13 cellular contexts compared by ENCODE assay signal in the genomic region with DNA sequence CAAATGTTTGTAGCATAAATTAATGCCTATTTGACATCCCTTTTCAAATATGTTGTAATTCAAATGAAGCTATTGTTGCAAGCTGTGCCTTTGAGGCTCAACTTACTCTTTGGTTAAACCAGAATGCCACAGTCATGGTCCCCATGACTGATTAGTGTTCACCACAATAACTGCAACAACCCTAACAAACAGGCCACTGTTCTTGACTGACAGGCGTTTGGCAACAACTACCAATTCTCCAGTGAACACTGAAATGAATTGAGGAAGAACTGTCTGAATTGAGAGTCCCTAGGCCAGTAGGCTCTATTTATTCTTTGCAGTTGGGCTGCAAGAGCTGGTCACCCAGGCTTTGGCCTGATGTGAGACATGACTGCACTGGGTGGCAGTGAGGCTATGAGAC. TPM values are rescaled to one million over a fixed set of nuclear protein-coding genes. Genes with fewer than 3 reads are reported as not detected.
DNase-seq lines count a peak whose midpoint lies in the region; ATAC-seq, FAIRE-seq and TF ChIP-seq lines count a peak whose summit lies in the region.
"Had no signal": no experiment of that assay in that cellular context is flagged by ENCODE, and none has a peak within 500 bp of the region (broad histone marks: within the 10 kb centered on the region; RNA-seq: fewer than 3 reads in every experiment).

No MANE protein-coding gene starts in this region.

- no peak overlapping the region for H3K4me2 ChIP-seq in GM12878 (ENCODE audit: control insufficient read depth, insufficient read depth)

- DNase-seq in Ammon's horn (ENCODE audit: low spot score): peak; percentile 94
- DNase-seq in LHCN-M2 (ENCODE audit: low read depth): peak; percentile 32
- DNase-seq in GM12878 (ENCODE audit: low read depth, low spot score): no peak
- DNase-seq in middle frontal gyrus (ENCODE audit: extremely low spot score, low spot score): peak; percentile 45
- no peak for DNase-seq in mucosa of gallbladder (ENCODE audit: low spot score)
- DNase-seq in stimulated activated CD4-positive, alpha-beta T cell treated with anti-CD3 and anti-CD28 coated beads, Interleukin-2, amount 100 ng/mL, for 24 hours: no peak
- DNase-seq in ecto neural progenitor cell (ENCODE audit: low spot score): no peak
- DNase-seq: activated CD4-positive, alpha-beta T cell treated with anti-CD3 and anti-CD28 coated beads, Interleukin-2, amount 10 ng/mL, durations not matched to agents 7 days and 5 days; activated effector memory CD4-positive, alpha-beta T cell treated with Interleukin-2 at 50 U/mL for 16 hours; DMS 273 treated with DMSO at 0.1 percent for 48 hours; erythroblast; Kasumi-1 had no signal

- intact Hi-C loops in GM12878 (cut with micrococcal nuclease; ENCODE audit: unreplicated experiment): no loop called here

- H3K27me3 ChIP-seq in GM12878 (replicated peaks in 1 of 2; ENCODE audit: control insufficient read depth in 2 of 2, insufficient read depth in 2 of 2, low read length in 1 of 2): no peaks in the 10 kb centered on the region

- no peaks in the 10 kb centered on the region for H3K36me3 ChIP-seq in GM12878 (ENCODE audit: control insufficient read depth in 2 of 2, insufficient read depth in 2 of 2, low read length in 1 of 2)

- H3K79me2 ChIP-seq in GM12878 (ENCODE audit: control insufficient read depth, insufficient read depth, low read length): no peaks in the 10 kb centered on the region

- no peak overlapping the region for H2AFZ ChIP-seq in GM12878 (ENCODE audit: control insufficient read depth, low read depth, low read length)

- WGBS in GM12878 (ENCODE audit: insufficient coverage, insufficient replicate concordance, low lambda C conversion rate, missing lambda C conversion rate): 0% methylated on average over 1 of the region's 1 CpG

- no peaks in the 10 kb centered on the region for H4K20me1 ChIP-seq in GM12878 (ENCODE audit: control insufficient read depth, insufficient read depth)

- H3K4me3 ChIP-seq in GM12878: no peak overlapping the region

- TF ChIP-seq RAD21 in GM12878 (IDR thresholded peaks at IDR 0.05; ENCODE audit: insufficient read depth, low read depth, low read length): no peak

- POLR2A ChIA-PET in GM12878 (lab: Charles Lee): interaction anchor here (1.9 kb wide), 1 partner anchor 16 kb away, joined by 11 read pairs; no protein-coding TSS in a partner anchor

- no peaks in the 10 kb centered on the region for H3K4me1 ChIP-seq in GM12878 (ENCODE audit: control insufficient read depth, insufficient read depth, low read length)

- no peak for FAIRE-seq in GM12878 (lab: Jason Lieb, UNC)

- H3K9ac ChIP-seq in GM12878 (ENCODE audit: control insufficient read depth, insufficient read depth, low read length): no peak overlapping the region

- in situ Hi-C loops in GM12878 (cut with MboI): no loop called here

- CTCF ChIA-PET in GM12878 (lab: Yijun Ruan, JAX): interaction anchor here (1.5 to 1.7 kb wide), 2 partner anchors 11 to 16 kb away, joined by 4 to 12 read pairs; no protein-coding TSS in a partner anchor

- H3K27ac ChIP-seq in GM12878 (ENCODE audit: control insufficient read depth, insufficient read depth): no peak overlapping the region

- no peak for TF ChIP-seq CTCF in GM12878 (IDR thresholded peaks at IDR 0.05 in 2 of 3, conservative IDR thresholded peaks at IDR 0.05 in 1 of 3; ENCODE audit: control insufficient read depth in 2 of 3, extremely low read depth in 1 of 3, insufficient read depth in 1 of 3, low read depth in 3 of 3, low read length in 3 of 3)

- peak; percentile 38 for ATAC-seq in GM12878
- no peak for ATAC-seq in HG02571 (IDR thresholded peaks at IDR 0.05; ENCODE audit: unreplicated experiment)

- RAD21 ChIA-PET in GM12878 (lab: Charles Lee; ENCODE audit: unreplicated experiment): interaction anchor here (1.1 kb wide), 1 partner anchor 8 kb away, joined by 3 read pairs; no protein-coding TSS in a partner anchor

- no TSS peak for BruUV-seq in GM12878 (replicated peaks; lab: Mats Ljungman, UMichigan)

- SMC1A ChIA-PET in GM12878 (lab: Charles Lee; ENCODE audit: uncharacterized antibody, unreplicated experiment): interaction anchor here (0.6 to 1.2 kb wide), 3 partner anchors 8 to 110 kb away, joined by 3 to 5 read pairs (median 5); no protein-coding TSS in a partner anchor

- TF ChIP-seq POLR2A in GM12878 (IDR thresholded peaks at IDR 0.05; ENCODE audit: low read depth, low read length): no peak

- no peaks in the 10 kb centered on the region for H3K9me3 ChIP-seq in GM12878 (replicated peaks; ENCODE audit: control insufficient read depth, insufficient read depth, low read length)

- no peak for TF ChIP-seq EP300 in GM12878 (IDR thresholded peaks at IDR 0.05; ENCODE audit: borderline replicate concordance in 1 of 2, control insufficient read depth in 1 of 2, low read depth in 2 of 2, low read length in 2 of 2)

RNA-seq across cellular contexts. Expression of a gene that starts 6.6 kb away (rescaled TPM):
- 14.6 and 16.5 TPM in 2 replicates for total RNA-seq in LHCN-M2 (2014; rRNA removed)
- 13.6 TPM for polyA plus RNA-seq in LHCN-M2 (2012)
- 13.5 and 15.1 TPM in 2 replicates for total RNA-seq in GM12878 (2013; cell fraction: nucleolus; rRNA removed)
- total RNA-seq in GM12878 (2014; rRNA removed): 20.6 and 23.7 TPM in 2 replicates
- total RNA-seq in GM12878 (2014; rRNA removed; fragmentation: Illumina TruSeq; extraction: Trizol): 21.8 and 22.5 TPM in 2 replicates
- total RNA-seq in GM12878 (2021): 26.1 and 27.1 TPM in 2 replicates
- polyA plus RNA-seq in GM12878 (2011; ENCODE audit: low read depth): 20.2 TPM
- polyA plus RNA-seq in GM12878 (2011; rRNA removed): 20.9 and 21.6 TPM in 2 replicates
- 13.0 and 14.3 TPM in 2 replicates for polyA plus RNA-seq in GM12878 (2011; cell fraction: cytosol; rRNA removed)
- polyA plus RNA-seq in GM12878 (2011; cell fraction: nucleus; rRNA removed): 8.7 and 10.9 TPM in 2 replicates
- 26.1 and 28.5 TPM in 2 replicates for polyA plus RNA-seq in GM12878 (2012)
- polyA plus RNA-seq in GM12878 (2014; fragmentation: Illumina TruSeq; extraction: Trizol): 24.5 and 26.9 TPM in 2 replicates
- 10 to 100 TPM; 15.6 to 24.8 TPM for polyA plus RNA-seq in GM12878 (2014; fragmentation: Nextera tagmentation; extraction: Ambion mirVana)
- 17.0 and 17.6 TPM in 2 replicates for polyA plus RNA-seq in GM12878 (2014; rRNA removed)
- 10 to 100 TPM; 17.2 to 17.7 TPM for polyA plus RNA-seq in GM12878 (2016; fragmentation: Nextera tagmentation; extraction: Ambion mirVana)
- polyA minus RNA-seq in GM12878 (2011; rRNA and poly(A)+ RNA removed): 10.5 and 10.6 TPM in 2 replicates
- 6.4 and 6.9 TPM in 2 replicates for polyA minus RNA-seq in GM12878 (2011; cell fraction: cytosol; rRNA and poly(A)+ RNA removed)
- polyA minus RNA-seq in GM12878 (2011; cell fraction: nucleus; rRNA and poly(A)+ RNA removed): 4.8 and 5.5 TPM in 2 replicates
- 50.1 TPM for total RNA-seq in mucosa of gallbladder

RNA-seq across cellular contexts. Expression of a gene that starts 8.1 kb away (rescaled TPM):
- total RNA-seq in LHCN-M2 (2014; rRNA removed) (67.0 and 72.4 TPM in 2 replicates), GM12878 (2014; rRNA removed) (15.5 and 18.2 TPM in 2 replicates), GM12878 (2014; rRNA removed; fragmentation: Illumina TruSeq; extraction: Trizol) (29.7 and 30.4 TPM in 2 replicates), GM12878 (2021) (16.2 and 17.5 TPM in 2 replicates), mucosa of gallbladder (41.3 TPM)
- polyA plus RNA-seq in LHCN-M2 (2012): 50.2 TPM
- 4.6 and 5.3 TPM in 2 replicates for total RNA-seq in GM12878 (2013; cell fraction: nucleolus; rRNA removed)
- polyA plus RNA-seq in GM12878 (2011; ENCODE audit: low read depth): 18.5 TPM
- polyA plus RNA-seq in GM12878 (2011; rRNA removed) (26.3 and 43.2 TPM in 2 replicates), GM12878 (2014; fragmentation: Illumina TruSeq; extraction: Trizol) (30.6 and 42.8 TPM in 2 replicates), GM12878 (2014; fragmentation: Nextera tagmentation; extraction: Ambion mirVana) (10 to 100 TPM in 1 of 2 experiments, 1 to 10 TPM in 1; 8.1 to 14.9 TPM), GM12878 (2014; rRNA removed) (13.8 and 18.6 TPM in 2 replicates), GM12878 (2016; fragmentation: Nextera tagmentation; extraction: Ambion mirVana) (10 to 100 TPM; 17.3 to 19.8 TPM)
- 4.2 and 4.4 TPM in 2 replicates for polyA plus RNA-seq in GM12878 (2011; cell fraction: cytosol; rRNA removed)
- polyA plus RNA-seq in GM12878 (2011; cell fraction: nucleus; rRNA removed): 1.4 and 3.1 TPM in 2 replicates
- polyA plus RNA-seq in GM12878 (2012): 18.2 and 34.8 TPM in 2 replicates
- polyA minus RNA-seq in GM12878 (2011; rRNA and poly(A)+ RNA removed): 5.9 and 12.3 TPM in 2 replicates
- 6.3 and 12.3 TPM in 2 replicates for polyA minus RNA-seq in GM12878 (2011; cell fraction: cytosol; rRNA and poly(A)+ RNA removed)
- polyA minus RNA-seq in GM12878 (2011; cell fraction: nucleus; rRNA and poly(A)+ RNA removed): 1.7 and 1.8 TPM in 2 replicates

RNA-seq across cellular contexts. Expression of a gene that starts 30.0 kb away (rescaled TPM):
- total RNA-seq in LHCN-M2 (2014; rRNA removed) (0.17 and 0.38 TPM in 2 replicates), GM12878 (2014; rRNA removed) (0.05 TPM in 1 of 2 replicates, not detected in the other), GM12878 (2014; rRNA removed; fragmentation: Illumina TruSeq; extraction: Trizol) (0.05 and 0.18 TPM in 2 replicates), GM12878 (2021) (0.21 TPM in 1 of 2 replicates, not detected in the other), mucosa of gallbladder (127 TPM)
- polyA plus RNA-seq in LHCN-M2 (2012): 1.3 TPM
- 0.56 and 1.3 TPM in 2 replicates for total RNA-seq in GM12878 (2013; cell fraction: nucleolus; rRNA removed)
- not detected for polyA plus RNA-seq in GM12878 (2011; ENCODE audit: low read depth)
- polyA plus RNA-seq in GM12878 (2011; rRNA removed) (1.2 and 2.1 TPM in 2 replicates), GM12878 (2014; fragmentation: Illumina TruSeq; extraction: Trizol) (0.07 and 0.10 TPM in 2 replicates), GM12878 (2014; fragmentation: Nextera tagmentation; extraction: Ambion mirVana) (under 1 TPM; 0.04 to 0.24 TPM), GM12878 (2014; rRNA removed) (0.05 and 0.06 TPM in 2 replicates), GM12878 (2016; fragmentation: Nextera tagmentation; extraction: Ambion mirVana) (under 1 TPM in 1 of 2 experiments, not detected in 1; 0.47 TPM)
- 2.2 and 2.8 TPM in 2 replicates for polyA plus RNA-seq in GM12878 (2011; cell fraction: cytosol; rRNA removed)
- 4.0 and 5.8 TPM in 2 replicates for polyA plus RNA-seq in GM12878 (2011; cell fraction: nucleus; rRNA removed)
- polyA plus RNA-seq in GM12878 (2012): 0.08 TPM in 1 of 2 replicates, not detected in the other
- polyA minus RNA-seq in GM12878 (2011; rRNA and poly(A)+ RNA removed): 2.7 and 3.7 TPM in 2 replicates
- polyA minus RNA-seq in GM12878 (2011; cell fraction: cytosol; rRNA and poly(A)+ RNA removed): 1.0 and 1.7 TPM in 2 replicates
- polyA minus RNA-seq in GM12878 (2011; cell fraction: nucleus; rRNA and poly(A)+ RNA removed): 1.1 and 1.3 TPM in 2 replicates

RNA-seq across cellular contexts. Expression of a gene that starts 42.0 kb away (rescaled TPM):
- total RNA-seq in LHCN-M2 (2014; rRNA removed): 22.0 and 25.3 TPM in 2 replicates
- 6.5 TPM for polyA plus RNA-seq in LHCN-M2 (2012)
- total RNA-seq in GM12878 (2013; cell fraction: nucleolus; rRNA removed): 14.5 and 14.9 TPM in 2 replicates
- total RNA-seq in GM12878 (2014; rRNA removed): 5.3 and 6.0 TPM in 2 replicates
- 5.9 TPM in 2 replicates for total RNA-seq in GM12878 (2014; rRNA removed; fragmentation: Illumina TruSeq; extraction: Trizol)
- total RNA-seq in GM12878 (2021): 8.3 TPM in 2 replicates
- 2.0 TPM for polyA plus RNA-seq in GM12878 (2011; ENCODE audit: low read depth)
- 9.7 and 12.7 TPM in 2 replicates for polyA plus RNA-seq in GM12878 (2011; rRNA removed)
- 3.9 and 4.4 TPM in 2 replicates for polyA plus RNA-seq in GM12878 (2011; cell fraction: cytosol; rRNA removed)
- polyA plus RNA-seq in GM12878 (2011; cell fraction: nucleus; rRNA removed): 5.6 and 6.5 TPM in 2 replicates
- 2.3 and 2.9 TPM in 2 replicates for polyA plus RNA-seq in GM12878 (2012)
- 5.8 and 6.8 TPM in 2 replicates for polyA plus RNA-seq in GM12878 (2014; fragmentation: Illumina TruSeq; extraction: Trizol)
- polyA plus RNA-seq in GM12878 (2014; fragmentation: Nextera tagmentation; extraction: Ambion mirVana): 1 to 10 TPM; 2.4 TPM
- polyA plus RNA-seq in GM12878 (2014; rRNA removed): 3.7 and 4.5 TPM in 2 replicates
- 1 to 10 TPM; 7.1 to 9.1 TPM for polyA plus RNA-seq in GM12878 (2016; fragmentation: Nextera tagmentation; extraction: Ambion mirVana)
- 9.4 and 12.0 TPM in 2 replicates for polyA minus RNA-seq in GM12878 (2011; rRNA and poly(A)+ RNA removed)
- 2.7 and 3.5 TPM in 2 replicates for polyA minus RNA-seq in GM12878 (2011; cell fraction: cytosol; rRNA and poly(A)+ RNA removed)
- 3.9 and 5.9 TPM in 2 replicates for polyA minus RNA-seq in GM12878 (2011; cell fraction: nucleus; rRNA and poly(A)+ RNA removed)
- 19.1 TPM for total RNA-seq in mucosa of gallbladder

Comparison
In these comparisons a context has a peak if more than half of its experiments do, and no peak if none do; other contexts are left out.
1. DNase-seq: peak in Ammon's horn (single experiment), LHCN-M2 (single experiment) and middle frontal gyrus (single experiment); none in GM12878 (single experiment), mucosa of gallbladder (single experiment), stimulated activated CD4-positive, alpha-beta T cell treated with anti-CD3 and anti-CD28 coated beads, Interleukin-2, amount 100 ng/mL, for 24 hours (0 of 2) and ecto neural progenitor cell (single experiment).
2. RNA of a gene that starts 30.0 kb away (total RNA-seq): 127 TPM in mucosa of gallbladder (single experiment); 0.05 to 1.3 TPM in GM12878 and 0.17 to 0.38 TPM in LHCN-M2; every median in the first group is over 10 times any median in the second.